Comparison of ENCODE assay signal across 13 cellular contexts in the genomic region with DNA sequence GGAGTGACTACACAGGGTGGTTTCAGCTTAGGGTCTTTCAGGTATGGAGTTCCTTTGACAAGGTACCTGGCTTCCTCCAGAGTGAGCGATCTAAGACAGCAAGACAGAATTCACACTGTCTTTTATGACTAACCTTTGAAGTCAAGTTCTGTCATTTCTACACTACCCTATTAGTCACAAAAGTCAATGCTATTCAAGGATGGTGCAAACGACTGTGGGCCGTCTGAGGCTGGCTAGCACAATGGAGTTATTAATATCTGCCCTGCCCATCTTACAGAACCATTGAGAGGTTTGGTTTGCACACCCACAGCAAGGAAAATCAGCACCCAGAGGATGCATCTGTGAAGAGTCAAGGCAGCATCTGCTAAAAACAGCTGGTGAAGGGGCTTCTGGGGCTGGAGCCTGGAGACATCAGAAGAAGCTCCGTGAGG.
DNase-seq lines count a peak whose midpoint lies in the region; ATAC-seq, FAIRE-seq and TF ChIP-seq lines count a peak whose summit lies in the region.
"Had no signal": no experiment of that assay in that cellular context is flagged by ENCODE, and none has a peak within 500 bp of the region (broad histone marks: within the 10 kb centered on the region; RNA-seq: fewer than 3 reads in every experiment).

No MANE protein-coding gene starts in this region.

- H3K4me3 ChIP-seq in GM12878 (no peak overlapping the region), smooth muscle cell (no peak overlapping the region)
- H3K4me3 ChIP-seq: psoas muscle had no signal

- TF ChIP-seq POLR2A in GM12878 (IDR thresholded peaks at IDR 0.05; ENCODE audit: low read depth, low read length): no peak

- no peaks in the 10 kb centered on the region for H3K79me2 ChIP-seq in GM12878 (ENCODE audit: control insufficient read depth, insufficient read depth, low read length)
- H3K79me2 ChIP-seq in smooth muscle cell (ENCODE audit: low read depth): no peaks in the 10 kb centered on the region

- RAD21 ChIA-PET in GM12878 (lab: Charles Lee; ENCODE audit: unreplicated experiment): interaction anchor here (1.0 to 20.1 kb wide), 17 partner anchors 8 to 288 kb away, joined by 3 to 396 read pairs (median 4); partner anchors contain the start of genes CCR1 and CCR5

- H3K27ac ChIP-seq in GM12878 (ENCODE audit: control insufficient read depth, insufficient read depth) (no peak overlapping the region), smooth muscle cell (ENCODE audit: low read depth) (peak overlapping the region; percentile 77)

- in situ Hi-C loops in GM12878 (cut with MboI): no loop called here

- H3K4me1 ChIP-seq in GM12878 (ENCODE audit: control insufficient read depth, insufficient read depth, low read length) (peaks cover 66% of the 10 kb centered on the region), smooth muscle cell (ENCODE audit: low read depth) (no peaks in the 10 kb centered on the region)

- peak; percentile 87 for ATAC-seq in activated CD4-positive, CD25-positive, alpha-beta regulatory T cell treated with anti-CD3 and anti-CD28 coated beads, Interleukin-2, amount 50 U/mL, for 24 hours
- ATAC-seq in HG03442 (IDR thresholded peaks at IDR 0.05; ENCODE audit: unreplicated experiment) (peak; percentile 41), GM12878 (peak; percentile 70)

- 0 out of 2 replicates have a peak, but pooled peaks have one; percentile 14 for TF ChIP-seq RAD21 in GM12878 (IDR thresholded peaks at IDR 0.05; ENCODE audit: insufficient read depth, low read depth, low read length)

- no peaks in the 10 kb centered on the region for H3F3A ChIP-seq in smooth muscle cell (ENCODE audit: low read depth)

- no peaks in the 10 kb centered on the region for H3K27me3 ChIP-seq in GM12878 (replicated peaks in 1 of 2; ENCODE audit: control insufficient read depth in 2 of 2, insufficient read depth in 2 of 2, low read length in 1 of 2)
- H3K27me3 ChIP-seq in smooth muscle cell (ENCODE audit: low read depth): no peaks in the 10 kb centered on the region

- BruUV-seq in GM12878 (replicated peaks; lab: Mats Ljungman, UMichigan): no TSS peak

- H2AFZ ChIP-seq in GM12878 (ENCODE audit: control insufficient read depth, low read depth, low read length) (no peak overlapping the region), smooth muscle cell (ENCODE audit: low read depth) (no peak overlapping the region)

- 22% methylated on average over 4 of the region's 4 CpGs for WGBS in GM12878 (ENCODE audit: insufficient coverage, insufficient replicate concordance, low lambda C conversion rate, missing lambda C conversion rate)
- WGBS in smooth muscle cell (ENCODE audit: low lambda C conversion rate): 68% methylated on average over 4 of the region's 4 CpGs

- H3K9me3 ChIP-seq in GM12878 (replicated peaks; ENCODE audit: control insufficient read depth, insufficient read depth, low read length): peaks cover 14% of the 10 kb centered on the region; the same call in 2 of the 3 replicates
- H3K9me3 ChIP-seq in smooth muscle cell (replicated peaks; ENCODE audit: low read depth): no peaks in the 10 kb centered on the region
- H3K9me3 ChIP-seq: psoas muscle had no signal

- FAIRE-seq in GM12878 (lab: Jason Lieb, UNC): no peak
- FAIRE-seq: A204.1, G401.6 had no signal

- H4K20me1 ChIP-seq in GM12878 (ENCODE audit: control insufficient read depth, insufficient read depth) (no peaks in the 10 kb centered on the region), smooth muscle cell (ENCODE audit: low read depth) (no peaks in the 10 kb centered on the region)

- SMC1A ChIA-PET in GM12878 (lab: Charles Lee; ENCODE audit: uncharacterized antibody, unreplicated experiment): interaction anchor here (0.6 to 23.6 kb wide), 20 partner anchors 9 to 283 kb away, joined by 3 to 581 read pairs (median 4); partner anchors contain the start of genes CCR1, CCR5 and CXCR6

- no peak overlapping the region for H3K4me2 ChIP-seq in GM12878 (ENCODE audit: control insufficient read depth, insufficient read depth)
- H3K4me2 ChIP-seq in smooth muscle cell: peak overlapping the region; percentile 20

- no peak for DNase-seq in activated CD4-positive, CD25-positive, alpha-beta regulatory T cell treated with anti-CD3 and anti-CD28 coated beads, Interleukin-2, amount 50 U/mL, for 72 hours
- DNase-seq in GM12878 (ENCODE audit: low read depth, low spot score) (no peak), smooth muscle cell (lab: John Stamatoyannopoulos, UW; ENCODE audit: unreplicated experiment) (no peak), DMS79 treated with DMSO at 0.1 percent for 48 hours (lab: John Stamatoyannopoulos, UW) (no peak), NCI-H128 (lab: John Stamatoyannopoulos, UW; ENCODE audit: unreplicated experiment) (no peak)
- no peak for DNase-seq in effector CD4-positive, alpha-beta T cell
- DNase-seq: Kasumi-1, left colon had no signal

- POLR2A ChIA-PET in GM12878 (lab: Charles Lee): interaction anchor here (1.0 to 3.0 kb wide), 3 partner anchors 9 to 123 kb away, joined by 3 to 25 read pairs (median 7); partner anchors contain the start of gene CCR1

- H3K9ac ChIP-seq in GM12878 (ENCODE audit: control insufficient read depth, insufficient read depth, low read length) (no peak overlapping the region), smooth muscle cell (ENCODE audit: low read depth) (peak overlapping the region; percentile 19)

- CTCF ChIA-PET in GM12878 (lab: Yijun Ruan, JAX): interaction anchor here (1.0 to 21.9 kb wide), 9 partner anchors 9 to 286 kb away, joined by 3 to 714 read pairs (median 51); partner anchors contain the start of genes CCR1 and CCR5

- intact Hi-C loops in GM12878 (cut with micrococcal nuclease; ENCODE audit: unreplicated experiment): loop anchor here (5.0 to 10.0 kb wide), 2 partner anchors 207 to 445 kb away; no protein-coding TSS in a partner anchor

- TF ChIP-seq CTCF in GM12878 (IDR thresholded peaks at IDR 0.05 in 2 of 3, conservative IDR thresholded peaks at IDR 0.05 in 1 of 3; ENCODE audit: control insufficient read depth in 2 of 3, extremely low read depth in 1 of 3, insufficient read depth in 1 of 3, low read depth in 3 of 3, low read length in 3 of 3) (no peak), smooth muscle cell (IDR thresholded peaks at IDR 0.05; ENCODE audit: borderline replicate concordance, insufficient read depth, poor library complexity, severe bottlenecking) (no peak)

- H3K36me3 ChIP-seq in GM12878 (ENCODE audit: control insufficient read depth in 2 of 2, insufficient read depth in 2 of 2, low read length in 1 of 2) (no peaks in the 10 kb centered on the region), smooth muscle cell (ENCODE audit: low read depth) (no peaks in the 10 kb centered on the region)

- peak in 1 of 2 experiments; percentile 63; a peak in 1 of 4 replicates for TF ChIP-seq EP300 in GM12878 (IDR thresholded peaks at IDR 0.05; ENCODE audit: borderline replicate concordance in 1 of 2, control insufficient read depth in 1 of 2, low read depth in 2 of 2, low read length in 2 of 2)

TF ChIP-seq in GM12878, 131 proteins besides CTCF, POLR2A, EP300 and RAD21 (continues in another document):
- TF ChIP-seq BRCA1 (IDR thresholded peaks at IDR 0.05; ENCODE audit: low read depth, low read length) (no peak), TCF12 (IDR thresholded peaks at IDR 0.05; ENCODE audit: low read depth, low read length) (no peak), ATF3 (IDR thresholded peaks at IDR 0.05; ENCODE audit: borderline replicate concordance, extremely low read depth, low read depth, low read length) (no peak), ZNF622 (IDR thresholded peaks at IDR 0.05) (no peak), TCF7 (IDR thresholded peaks at IDR 0.05; ENCODE audit: borderline replicate concordance) (peak; percentile 61; the same call in 1 of the 2 replicates), KLF5 (IDR thresholded peaks at IDR 0.05; ENCODE audit: partially characterized antibody) (no peak), MYB (IDR thresholded peaks at IDR 0.05; ENCODE audit: borderline replicate concordance, low read depth, low read length) (no peak), CBX5 (IDR thresholded peaks at IDR 0.05; ENCODE audit: low read depth) (no peak), PAX8 (IDR thresholded peaks at IDR 0.05) (no peak), CHD2 (IDR thresholded peaks at IDR 0.05; ENCODE audit: borderline replicate concordance, low read depth, low read length) (no peak)
- TF ChIP-seq, protein P1, sequence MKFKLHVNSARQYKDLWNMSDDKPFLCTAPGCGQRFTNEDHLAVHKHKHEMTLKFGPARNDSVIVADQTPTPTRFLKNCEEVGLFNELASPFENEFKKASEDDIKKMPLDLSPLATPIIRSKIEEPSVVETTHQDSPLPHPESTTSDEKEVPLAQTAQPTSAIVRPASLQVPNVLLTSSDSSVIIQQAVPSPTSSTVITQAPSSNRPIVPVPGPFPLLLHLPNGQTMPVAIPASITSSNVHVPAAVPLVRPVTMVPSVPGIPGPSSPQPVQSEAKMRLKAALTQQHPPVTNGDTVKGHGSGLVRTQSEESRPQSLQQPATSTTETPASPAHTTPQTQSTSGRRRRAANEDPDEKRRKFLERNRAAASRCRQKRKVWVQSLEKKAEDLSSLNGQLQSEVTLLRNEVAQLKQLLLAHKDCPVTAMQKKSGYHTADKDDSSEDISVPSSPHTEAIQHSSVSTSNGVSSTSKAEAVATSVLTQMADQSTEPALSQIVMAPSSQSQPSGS (IDR thresholded peaks at IDR 0.05; ENCODE audit: low read length): peak; percentile 76
- TF ChIP-seq, protein P2, sequence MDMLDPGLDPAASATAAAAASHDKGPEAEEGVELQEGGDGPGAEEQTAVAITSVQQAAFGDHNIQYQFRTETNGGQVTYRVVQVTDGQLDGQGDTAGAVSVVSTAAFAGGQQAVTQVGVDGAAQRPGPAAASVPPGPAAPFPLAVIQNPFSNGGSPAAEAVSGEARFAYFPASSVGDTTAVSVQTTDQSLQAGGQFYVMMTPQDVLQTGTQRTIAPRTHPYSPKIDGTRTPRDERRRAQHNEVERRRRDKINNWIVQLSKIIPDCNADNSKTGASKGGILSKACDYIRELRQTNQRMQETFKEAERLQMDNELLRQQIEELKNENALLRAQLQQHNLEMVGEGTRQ (IDR thresholded peaks at IDR 0.05; ENCODE audit: borderline replicate concordance, low read depth, low read length): no peak
